16 cellular contexts compared by ENCODE assay signal in the genomic region with DNA sequence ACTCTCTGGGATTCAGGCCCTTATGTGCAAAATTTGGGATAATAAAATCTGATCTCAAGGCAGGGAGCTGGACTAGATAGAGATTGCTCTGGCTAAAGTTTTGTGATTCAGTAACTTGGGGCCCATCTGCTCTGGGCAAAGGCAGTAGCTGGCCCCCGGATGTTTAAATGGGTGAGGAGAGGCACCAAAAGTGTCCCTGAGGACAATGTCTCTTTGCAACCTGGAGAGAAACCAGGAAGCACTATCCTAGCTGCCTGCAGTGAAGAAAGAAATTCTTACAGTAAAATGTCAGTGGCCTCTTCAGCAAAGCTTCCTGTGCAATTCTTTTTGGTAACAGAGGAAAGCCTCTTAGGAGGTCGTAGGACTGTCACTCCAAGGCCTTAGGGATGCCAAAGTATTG. TPM values are rescaled to one million over a fixed set of nuclear protein-coding genes. Genes with fewer than 3 reads are reported as not detected.
DNase-seq lines count a peak whose midpoint lies in the region; ATAC-seq, FAIRE-seq and TF ChIP-seq lines count a peak whose summit lies in the region.
"Had no signal": no experiment of that assay in that cellular context is flagged by ENCODE, and none has a peak within 500 bp of the region (broad histone marks: within the 10 kb centered on the region; RNA-seq: fewer than 3 reads in every experiment).

No MANE protein-coding gene starts in this region.

- H3K9me2 ChIP-seq in HCT116 (ENCODE audit: insufficient read depth): no peaks in the 10 kb centered on the region

- POLR2A ChIA-PET in HCT116 (lab: Charles Lee): no interaction called here
- POLR2A ChIA-PET in HepG2 (lab: Yijun Ruan, JAX): no interaction called here
- POLR2A ChIA-PET in activated CD4-positive, alpha-beta memory T cell treated with anti-CD3 and anti-CD28 coated beads for 36 hours (lab: Charles Lee): no interaction called here

- in situ Hi-C loops in HepG2 (cut with HindIII; ENCODE audit: extremely low pct_ligation_motif_present, low pct_unique_long_range_greater_than_20kb): loop anchor here (5.0 to 10.0 kb wide), 2 partner anchors 34 to 436 kb away; no protein-coding TSS in a partner anchor

- H3K4me1 Mint-ChIP-seq in activated CD4-positive, alpha-beta memory T cell treated with anti-CD3 and anti-CD28 coated beads for 36 hours (ENCODE audit: low read depth): no peaks in the 10 kb centered on the region
- H3K4me1 Mint-ChIP-seq: CD4-positive, CD25-positive, alpha-beta regulatory T cell had no signal

- no peak for FAIRE-seq in HepG2 (lab: Jason Lieb, UNC)
- no peak for FAIRE-seq in small intestine (lab: Jason Lieb, UNC)
- FAIRE-seq: A549, GM12878, GM18507 had no signal

- CTCF ChIA-PET in HCT116 (lab: Charles Lee) (interaction anchor here (0.7 to 3.7 kb wide), 2 partner anchors 11 to 202 kb away, joined by 3 to 13 read pairs; no protein-coding TSS in a partner anchor), HepG2 (lab: Yijun Ruan, JAX; ENCODE audit: low intra/inter-chr PET ratio, low total read pairs) (no interaction called here)
- CTCF ChIA-PET in activated CD4-positive, alpha-beta memory T cell treated with anti-CD3 and anti-CD28 coated beads for 36 hours (lab: Charles Lee): interaction anchor here (0.6 to 4.2 kb wide), 3 partner anchors 11 to 1591 kb away, joined by 3 to 21 read pairs (median 3); no protein-coding TSS in a partner anchor

- 5% methylated on average over 2 of the region's 2 CpGs for WGBS in HepG2 (ENCODE audit: low lambda C conversion rate)
- WGBS in small intestine, 3 donors: 43 to 60% (median 56%) methylated on average over 2 of the region's 2 CpGs

- H3K9me3 ChIP-seq in HCT116 (ENCODE audit: control insufficient read depth in 1 of 2, insufficient read depth in 1 of 2, low read depth in 1 of 2, low read length in 2 of 2): no peaks in the 10 kb centered on the region
- H3K9me3 ChIP-seq in HepG2 (ENCODE audit: low read length): no peaks in the 10 kb centered on the region
- no peaks in the 10 kb centered on the region for H3K9me3 ChIP-seq in small intestine (ENCODE audit: control insufficient read depth, low read depth)
- H3K9me3 ChIP-seq: A549, BLaER1 had no signal

- no peaks in the 10 kb centered on the region for H3K27me3 Mint-ChIP-seq in activated CD4-positive, alpha-beta memory T cell treated with anti-CD3 and anti-CD28 coated beads for 36 hours

- no peak for TF ChIP-seq RAD21 in HCT116 (IDR thresholded peaks at IDR 0.05; ENCODE audit: low read depth)
- no peak for TF ChIP-seq RAD21 in HepG2 (CRISPR knock-in tag; IDR thresholded peaks at IDR 0.05)

- RAD21 ChIA-PET in HCT116 (lab: Charles Lee; ENCODE audit: low non-redundant PET in 1 of 2, low total read pairs in 2 of 2, uncharacterized antibody in 2 of 2, unreplicated experiment in 2 of 2): no interaction called here

- H3K27ac ChIP-seq in HCT116 (ENCODE audit: low read depth, low read length) (no peak overlapping the region), HepG2 (ENCODE audit: extremely low read length, insufficient read depth, low read length) (no peak overlapping the region), small intestine (ENCODE audit: low read depth in 1 of 2, low read length in 1 of 2) (no peak overlapping the region)
- H3K27ac ChIP-seq: A549, BLaER1, GM23248 had no signal

- intact Hi-C loops in HCT116 (cut with micrococcal nuclease) (no loop called here), HepG2 (cut with micrococcal nuclease; ENCODE audit: unreplicated experiment) (no loop called here)
- intact Hi-C loops in activated CD4-positive, alpha-beta memory T cell treated with anti-CD3 and anti-CD28 coated beads for 36 hours (cut with micrococcal nuclease): no loop called here

- TF ChIP-seq CTCF in HCT116 (IDR thresholded peaks at IDR 0.05 in 2 of 3, conservative IDR thresholded peaks at IDR 0.05 in 1 of 3; ENCODE audit: borderline replicate concordance in 1 of 3, insufficient read depth in 1 of 3, low read depth in 2 of 3, low read length in 2 of 3): no peak
- TF ChIP-seq CTCF in HepG2 (CRISPR knock-in tag; IDR thresholded peaks at IDR 0.05): no peak
- TF ChIP-seq CTCF in GM10266 (IDR thresholded peaks at IDR 0.05; ENCODE audit: control insufficient read depth, insufficient read depth, low read depth, missing control alignments): no peak

- TF ChIP-seq POLR2A in HCT116 (IDR thresholded peaks at IDR 0.05; ENCODE audit: borderline replicate concordance, extremely low read depth, insufficient read depth, insufficient read length) (no peak), HepG2 (IDR thresholded peaks at IDR 0.05; ENCODE audit: insufficient read depth in 1 of 2, low read depth in 2 of 2, low read length in 2 of 2) (no peak)

- no peaks in the 10 kb centered on the region for H3K79me2 ChIP-seq in HCT116 (ENCODE audit: insufficient read depth, low read length)
- no peaks in the 10 kb centered on the region for H3K79me2 ChIP-seq in HepG2 (ENCODE audit: insufficient read depth, low read length)

- H3K27me3 ChIP-seq in HCT116 (ENCODE audit: insufficient read depth, low read length): no peaks in the 10 kb centered on the region
- no peaks in the 10 kb centered on the region for H3K27me3 ChIP-seq in HepG2 (ENCODE audit: control insufficient read depth in 1 of 2, insufficient read depth in 2 of 2, low read length in 2 of 2)
- no peaks in the 10 kb centered on the region for H3K27me3 ChIP-seq in small intestine (ENCODE audit: control insufficient read depth in 2 of 2, insufficient read depth in 2 of 2, low read length in 2 of 2)
- H3K27me3 ChIP-seq: BLaER1 had no signal

- H3K9ac ChIP-seq in HCT116 (ENCODE audit: low read length): no peak overlapping the region
- no peak overlapping the region for H3K9ac ChIP-seq in HepG2 (ENCODE audit: insufficient read depth, low read depth, low read length)
- H3K9ac ChIP-seq: BLaER1, GM23248 had no signal

- H3K36me3 ChIP-seq in HCT116 (ENCODE audit: control insufficient read depth in 1 of 2, insufficient read depth in 2 of 2, low read length in 2 of 2) (no peaks in the 10 kb centered on the region), HepG2 (replicated peaks in 1 of 2; ENCODE audit: control insufficient read depth in 1 of 2, insufficient read depth in 2 of 2, low read length in 2 of 2) (no peaks in the 10 kb centered on the region), small intestine (ENCODE audit: control insufficient read depth in 2 of 2, insufficient read depth in 2 of 2, low read length in 2 of 2) (no peaks in the 10 kb centered on the region)
- H3K36me3 ChIP-seq: BLaER1 had no signal

- H3K36me3 Mint-ChIP-seq in activated CD4-positive, alpha-beta memory T cell treated with anti-CD3 and anti-CD28 coated beads for 36 hours: no peaks in the 10 kb centered on the region
- H3K36me3 Mint-ChIP-seq: CD4-positive, CD25-positive, alpha-beta regulatory T cell had no signal

- H3K9me3 Mint-ChIP-seq in activated CD4-positive, alpha-beta memory T cell treated with anti-CD3 and anti-CD28 coated beads for 36 hours: no peaks in the 10 kb centered on the region
- H3K9me3 Mint-ChIP-seq: CD4-positive, CD25-positive, alpha-beta regulatory T cell had no signal

- no peak overlapping the region for H3K4me3 ChIP-seq in HCT116 (replicated peaks in 1 of 2; ENCODE audit: low read depth in 1 of 2, low read length in 2 of 2)
- no peak overlapping the region for H3K4me3 ChIP-seq in HepG2 (replicated peaks in 1 of 3; ENCODE audit: insufficient read depth in 1 of 3, low read depth in 2 of 3, low read length in 3 of 3)
- no peak overlapping the region for H3K4me3 ChIP-seq in small intestine (ENCODE audit: low read depth in 1 of 2, low read length in 2 of 2)
- H3K4me3 ChIP-seq: A549, BLaER1, GM12878, GM23248 had no signal

- H3K4me2 ChIP-seq in HCT116 (ENCODE audit: low read length) (peak overlapping the region; percentile 63), HepG2 (ENCODE audit: low read depth, low read length) (peak overlapping the region; percentile 46)
- H3K4me2 ChIP-seq: A549, BLaER1 had no signal

- H3K4me3 Mint-ChIP-seq in activated CD4-positive, alpha-beta memory T cell treated with anti-CD3 and anti-CD28 coated beads for 36 hours: no peak overlapping the region
- H3K4me3 Mint-ChIP-seq: CD4-positive, CD25-positive, alpha-beta regulatory T cell had no signal

- H4K20me1 ChIP-seq in HCT116 (ENCODE audit: insufficient read depth) (no peaks in the 10 kb centered on the region), HepG2 (ENCODE audit: insufficient read depth, low read length) (no peaks in the 10 kb centered on the region)
- H4K20me1 ChIP-seq: BLaER1 had no signal

- BruUV-seq in HCT116 (replicated peaks; lab: Mats Ljungman, UMichigan) (no TSS peak), HepG2 (replicated peaks; lab: Mats Ljungman, UMichigan) (no TSS peak)

- H3K4me1 ChIP-seq in HCT116 (ENCODE audit: control insufficient read depth in 1 of 2, insufficient read depth in 2 of 2, low read length in 2 of 2) (peaks cover 18 to 24% of the 10 kb centered on the region in 2 experiments), HepG2 (ENCODE audit: insufficient read depth, low read length) (peaks cover 85% of the 10 kb centered on the region), small intestine (ENCODE audit: control insufficient read depth in 2 of 2, insufficient read depth in 1 of 2, low read depth in 1 of 2, low read length in 1 of 2) (peaks cover 4 to 10% of the 10 kb centered on the region in 2 donors)

- TF ChIP-seq EP300 in HepG2 (IDR thresholded peaks at IDR 0.05; ENCODE audit: low read depth in 2 of 2, low read length in 2 of 2) (no peak), HepG2 (CRISPR knock-in tag; IDR thresholded peaks at IDR 0.05; ENCODE audit: borderline replicate concordance) (no peak)

- H3K27ac Mint-ChIP-seq in activated CD4-positive, alpha-beta memory T cell treated with anti-CD3 and anti-CD28 coated beads for 36 hours: no peak overlapping the region
- H3K27ac Mint-ChIP-seq: CD4-positive, CD25-positive, alpha-beta regulatory T cell had no signal

- ATAC-seq in HCT116: no peak
- ATAC-seq in HepG2: no peak
- no peak for ATAC-seq in HG03095 (IDR thresholded peaks at IDR 0.05; ENCODE audit: unreplicated experiment)
- ATAC-seq: A549, GM12878 had no signal

- no peak for DNase-seq in HCT116 (ENCODE audit: low read depth, low spot score)
- DNase-seq in HepG2 (ENCODE audit: low spot score): peak; percentile 28
- peak; percentile 50 for DNase-seq in small intestine
- no peak for DNase-seq in GM10266 (ENCODE audit: extremely low spot score)
- no peak for DNase-seq in activated CD4-positive, alpha-beta memory T cell treated with anti-CD3 and anti-CD28 coated beads for 36 hours
- DNase-seq: AML-193; CD4-positive, CD25-positive, alpha-beta regulatory T cell; DMS 273 treated with DMSO at 0.1 percent for 48 hours; H7 had no signal

- H2AFZ ChIP-seq in HCT116 (ENCODE audit: low read depth, low read length, poor library complexity, severe bottlenecking) (no peak overlapping the region), HepG2 (ENCODE audit: low read length) (no peak overlapping the region)
- H2AFZ ChIP-seq: GM23248 had no signal

RNA-seq across cellular contexts. Expression of a gene that starts 54.6 kb away (rescaled TPM):
- total RNA-seq in HCT116 (2021; ENCODE audit: unreplicated experiment) (0.12 TPM), HepG2 (2016; rRNA removed; fragmentation: Illumina TruSeq; extraction: Trizol) (not detected in 2 replicates)
- polyA plus RNA-seq in HCT116 (2012): 0.07 and 0.09 TPM in 2 replicates
- total RNA-seq in HepG2 (2016; cell fraction: cytosol; rRNA removed; fragmentation: Illumina TruSeq; extraction: Trizol; ENCODE audit: low read depth): not detected in 2 replicates
- total RNA-seq in HepG2 (2016; cell fraction: insoluble cytoplasmic fraction; rRNA removed; fragmentation: Illumina TruSeq; extraction: Trizol): not detected in 2 replicates
- total RNA-seq in HepG2 (2016; cell fraction: membrane; rRNA removed; fragmentation: Illumina TruSeq; extraction: Trizol): not detected in 2 replicates
- not detected in 2 replicates for total RNA-seq in HepG2 (2016; cell fraction: nucleus; rRNA removed; fragmentation: Illumina TruSeq; extraction: Trizol)
- polyA plus RNA-seq in HepG2 (2011; rRNA removed) (not detected in 2 replicates), small intestine (10 to 100 TPM; 12.2 to 19.5 (median 18.8) TPM)
- polyA plus RNA-seq in HepG2 (2011; cell fraction: cytosol; rRNA removed): not detected in 2 replicates
- not detected in 2 replicates for polyA plus RNA-seq in HepG2 (2011; cell fraction: nucleus; rRNA removed)
- polyA plus RNA-seq in HepG2 (2012): not detected in 2 replicates
- not detected in 2 replicates for polyA plus RNA-seq in HepG2 (2016; cell fraction: cytosol; fragmentation: Illumina TruSeq; extraction: Trizol; ENCODE audit: low read depth)
- polyA plus RNA-seq in HepG2 (2016; cell fraction: insoluble cytoplasmic fraction; fragmentation: Illumina TruSeq; extraction: Trizol; ENCODE audit: low read depth): not detected in 2 replicates
- not detected in 2 replicates for polyA plus RNA-seq in HepG2 (2016; cell fraction: membrane; fragmentation: Illumina TruSeq; extraction: Trizol; ENCODE audit: low read depth)
- not detected in 2 replicates for polyA plus RNA-seq in HepG2 (2016; cell fraction: nucleus; fragmentation: Illumina TruSeq; extraction: Trizol; ENCODE audit: insufficient read depth, low read depth)
- 0.16 TPM in 1 of 2 replicates, not detected in the other for polyA minus RNA-seq in HepG2 (2011; rRNA and poly(A)+ RNA removed; ENCODE audit: low replicate concordance)
- not detected in 2 replicates for polyA minus RNA-seq in HepG2 (2011; cell fraction: cytosol; rRNA and poly(A)+ RNA removed)
- polyA minus RNA-seq in HepG2 (2011; cell fraction: nucleus; rRNA and poly(A)+ RNA removed): not detected in 2 replicates
- total RNA-seq in activated CD4-positive, alpha-beta memory T cell treated with anti-CD3 and anti-CD28 coated beads for 36 hours: under 1 TPM; 0.29 to 0.71 TPM
- total RNA-seq: CD4-positive, CD25-positive, alpha-beta regulatory T cell; GM12878; GM23248; H7; HT1080 had no signal
- polyA plus RNA-seq: A549; CD4-positive, CD25-positive, alpha-beta regulatory T cell; GM23248 had no signal

Comparison
In these comparisons a context has a peak if more than half of its experiments do, and no peak if none do; other contexts are left out.
1. DNase-seq: peak in HepG2 (single experiment) and small intestine (single experiment); none in HCT116 (single experiment), GM10266 (single experiment) and activated CD4-positive, alpha-beta memory T cell treated with anti-CD3 and anti-CD28 coated beads for 36 hours (single experiment).